Comparison of ENCODE assay signal across 8 cellular contexts in genomic region chr14:84541008-84541407, GRCh38.
"Had no signal": no experiment of that assay in that cellular context is flagged by ENCODE, and none has a peak within 500 bp of the region (broad histone marks: within the 10 kb centered on the region; RNA-seq: fewer than 3 reads in every experiment).

No MANE protein-coding gene starts in this region.

- H3K4me3 ChIP-seq: GM12878 had no signal

- DNase-seq: GDM1, GF-D8 had no signal

- ATAC-seq: GM12878 had no signal

- FAIRE-seq: G401.6, GM12878, GM12891, GM12892, GM18507, GM19239 had no signal
